In the genomic region with DNA sequence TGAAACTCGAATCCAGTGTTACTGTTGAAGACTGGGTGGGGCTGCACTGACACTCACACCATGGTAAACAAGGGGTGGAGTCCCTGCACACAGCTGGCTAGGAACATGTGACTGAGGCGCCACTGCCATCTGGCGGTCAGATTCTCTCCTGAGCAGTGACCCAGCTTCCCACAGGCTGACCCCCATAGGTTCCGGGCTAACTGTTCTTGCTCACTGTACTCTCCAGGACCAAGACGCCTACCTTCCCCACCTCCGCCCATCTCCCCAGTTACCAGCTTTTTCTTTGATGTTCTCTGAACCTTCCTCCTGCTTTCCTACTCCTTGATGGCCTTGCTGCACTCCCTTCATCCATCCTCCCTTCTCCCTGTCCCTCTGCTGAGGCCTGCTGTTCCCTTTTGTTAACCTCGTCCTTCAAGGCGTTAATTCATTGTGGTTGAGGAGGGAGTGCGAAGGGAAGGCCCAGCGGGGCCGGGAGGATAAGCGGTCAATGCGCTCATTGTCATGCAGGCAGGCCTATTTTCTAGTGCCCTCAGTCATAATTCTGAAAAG, we compare ENCODE assay signal across 8 cellular contexts.
A peak's percentile ranks its signal among the peaks of the same experiment; 100 is the strongest.
DNase-seq lines count a peak whose midpoint lies in the region; ATAC-seq and TF ChIP-seq lines count a peak whose summit lies in the region.

No MANE protein-coding gene starts in this region.

- H3K36me3 ChIP-seq in liver (ENCODE audit: control insufficient read depth in 4 of 4, insufficient read depth in 3 of 4, low read depth in 1 of 4, low read length in 3 of 4) = no peaks in the 10 kb centered on the region

- peak; percentile 76 for TF ChIP-seq CTCF in liver (IDR thresholded peaks at IDR 0.05; ENCODE audit: low read depth, low read length, missing input control)

- no peak overlapping the region for H3K27ac ChIP-seq in liver (ENCODE audit: low read depth in 1 of 2, low read length in 2 of 2)

- peaks cover 0 to 2% (median 0%) of the 10 kb centered on the region in 4 donors for H3K4me1 ChIP-seq in liver (ENCODE audit: control insufficient read depth in 4 of 4, insufficient read depth in 4 of 4, low read length in 3 of 4)

- WGBS in liver = 59% methylated on average over 13 of the region's 13 CpGs

- DNase-seq in AG08395 (ENCODE audit: low spot score) = peak; percentile 93
- peak; percentile 67 for DNase-seq in NCI-H226
- DNase-seq in activated CD4-positive, alpha-beta T cell treated with anti-CD3 and anti-CD28 coated beads for 24 hours (ENCODE audit: low read depth in 2 of 2) = peak; percentile 13 to 43
- peak; percentile 88 for DNase-seq in dedifferentiated amniotic fluid mesenchymal stem cell (ENCODE audit: extremely low spot score)
- peak in 2 of 3 donors; percentile 4 to 7 for DNase-seq in stimulated activated CD4-positive, alpha-beta T cell treated with anti-CD3 and anti-CD28 coated beads, TNF-alpha, amount 100 ng/mL, for 1 hour (ENCODE audit: low read depth in 3 of 3, low spot score in 1 of 3)

- no peaks in the 10 kb centered on the region for H3K9me3 ChIP-seq in liver (ENCODE audit: control insufficient read depth in 4 of 4, low read length in 3 of 4)

- no peak overlapping the region for H3K4me3 ChIP-seq in liver (ENCODE audit: low read depth in 1 of 3, low read length in 3 of 3)

- H3K27me3 ChIP-seq in liver (ENCODE audit: control insufficient read depth in 4 of 4, insufficient read depth in 4 of 4, low read length in 3 of 4) = no peaks in the 10 kb centered on the region

- H3K9ac ChIP-seq in liver (ENCODE audit: low read depth in 1 of 2, low read length in 2 of 2) = no peak overlapping the region

- ATAC-seq in GM18909 (IDR thresholded peaks at IDR 0.05; ENCODE audit: poor library complexity, unreplicated experiment) = peak; percentile 100
- peak; percentile 99 for ATAC-seq in HG03139 (IDR thresholded peaks at IDR 0.05; ENCODE audit: unreplicated experiment)

- TF ChIP-seq RAD21 in liver (IDR thresholded peaks at IDR 0.05) = peak; percentile 82 to 88

TF ChIP-seq in liver, 16 proteins besides CTCF, POLR2A, EP300 and RAD21:
- TF ChIP-seq FOXA1 (IDR thresholded peaks at IDR 0.05) (peak; percentile 36), GABPA (IDR thresholded peaks at IDR 0.05 in 1 of 2, conservative IDR thresholded peaks at IDR 0.05 in 1 of 2) (no peak), ZBTB33 (IDR thresholded peaks at IDR 0.05) (no peak), FOXA2 (IDR thresholded peaks at IDR 0.05) (peak; percentile 68)

Comparison
In these comparisons a context has a peak if more than half of its experiments do, and no peak if none do; other contexts are left out.
1. DNase-seq: peak in every context shown above with its lines; median percentile 93 in AG08395; 88 in dedifferentiated amniotic fluid mesenchymal stem cell; 67 in NCI-H226; 28 in activated CD4-positive, alpha-beta T cell treated with anti-CD3 and anti-CD28 coated beads for 24 hours; 6 in stimulated activated CD4-positive, alpha-beta T cell treated with anti-CD3 and anti-CD28 coated beads, TNF-alpha, amount 100 ng/mL, for 1 hour.